22 cellular contexts compared by ENCODE assay signal in the genomic region with DNA sequence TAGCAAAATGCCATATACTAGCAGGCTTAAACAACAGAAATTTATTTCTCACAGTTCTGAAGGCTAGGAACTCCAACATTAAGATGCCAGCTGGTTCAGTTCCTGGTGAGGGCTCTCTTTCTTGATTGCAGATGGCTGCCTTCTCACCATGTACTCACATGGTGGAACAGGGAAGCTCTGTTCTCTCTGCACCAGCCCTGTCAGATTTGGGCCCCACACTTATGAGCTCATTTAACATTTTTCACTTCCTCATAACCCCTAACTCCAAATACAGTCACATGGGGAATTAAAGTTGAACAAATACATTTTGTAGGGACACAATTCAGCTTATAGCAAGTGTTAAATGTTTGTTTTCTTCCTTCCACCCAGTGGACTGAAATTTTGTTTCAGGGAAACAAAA.
DNase-seq lines count a peak whose midpoint lies in the region; ATAC-seq, FAIRE-seq and TF ChIP-seq lines count a peak whose summit lies in the region.
"Had no signal": no experiment of that assay in that cellular context is flagged by ENCODE, and none has a peak within 500 bp of the region (broad histone marks: within the 10 kb centered on the region; RNA-seq: fewer than 3 reads in every experiment).

No MANE protein-coding gene starts in this region.

- FAIRE-seq in HepG2 (lab: Jason Lieb, UNC) = no peak
- FAIRE-seq: A549, endometrium, GM12892 had no signal

- TF ChIP-seq CTCF in HepG2 (CRISPR knock-in tag; IDR thresholded peaks at IDR 0.05) (no peak), GM13976 (IDR thresholded peaks at IDR 0.05; ENCODE audit: borderline replicate concordance, control extremely low read depth, extremely low read depth, insufficient read depth, missing control alignments) (no peak)

- no peak for TF ChIP-seq RAD21 in HepG2 (CRISPR knock-in tag; IDR thresholded peaks at IDR 0.05)

- H3K4me2 ChIP-seq in HepG2 (ENCODE audit: low read depth, low read length) = no peak overlapping the region
- H3K4me2 ChIP-seq: A549 had no signal

- no peak overlapping the region for H3K27ac ChIP-seq in aorta (ENCODE audit: low read depth in 1 of 2, low read length in 2 of 2)
- no peak overlapping the region for H3K27ac ChIP-seq in HepG2 (ENCODE audit: extremely low read length, insufficient read depth, low read length)
- H3K27ac ChIP-seq: A549, RWPE1, tibial artery had no signal

- no TSS peak for BruUV-seq in HepG2 (replicated peaks; lab: Mats Ljungman, UMichigan)

- ATAC-seq in GM18909 (IDR thresholded peaks at IDR 0.05; ENCODE audit: poor library complexity, unreplicated experiment) = peak; percentile 45
- peak; percentile 77 for ATAC-seq in HG02798 (IDR thresholded peaks at IDR 0.05; ENCODE audit: poor library complexity, unreplicated experiment)
- no peak for ATAC-seq in aorta (ENCODE audit: low FRiP score)
- ATAC-seq in HepG2 = no peak
- ATAC-seq: A549, left cardiac atrium, T-cell had no signal

- no peak overlapping the region for H2AFZ ChIP-seq in HepG2 (ENCODE audit: low read length)

- H3K9ac ChIP-seq in HepG2 (ENCODE audit: insufficient read depth, low read depth, low read length) = no peak overlapping the region

- DNase-seq in Ammon's horn (ENCODE audit: low spot score) = peak; percentile 13
- DNase-seq in MV-4-11 (lab: John Stamatoyannopoulos, UW) = peak; percentile 88
- no peak for DNase-seq in aorta
- DNase-seq in HepG2 (ENCODE audit: low spot score) = no peak
- DNase-seq in NCI-H748 (lab: John Stamatoyannopoulos, UW; ENCODE audit: unreplicated experiment) = no peak
- DNase-seq in GM13976 (ENCODE audit: low spot score) = no peak
- DNase-seq: amygdala; CD4-positive, alpha-beta T cell; cerebellar nuclear complex; left cardiac atrium; NCI-H2081; NCI-H524 treated with DMSO at 0.1 percent for 48 hours; stimulated activated CD4-positive, alpha-beta T cell treated with anti-CD3 and anti-CD28 coated beads, Interleukin-4, amount 100 ng/mL, for 1 hour; T-cell; tibial artery had no signal

- no peak for TF ChIP-seq POLR2A in HepG2 (IDR thresholded peaks at IDR 0.05; ENCODE audit: insufficient read depth in 1 of 2, low read depth in 2 of 2, low read length in 2 of 2)

- H3K4me1 ChIP-seq in aorta (ENCODE audit: control insufficient read depth in 1 of 2, insufficient read depth in 2 of 2, low read length in 2 of 2) (no peaks in the 10 kb centered on the region), HepG2 (ENCODE audit: insufficient read depth, low read length) (no peaks in the 10 kb centered on the region)
- H3K4me1 ChIP-seq: A549, HAP-1, tibial artery had no signal

- H3K27me3 ChIP-seq in aorta (ENCODE audit: control insufficient read depth in 1 of 2, insufficient read depth in 2 of 2, low read length in 1 of 2) (no peaks in the 10 kb centered on the region), HepG2 (ENCODE audit: control insufficient read depth in 1 of 2, insufficient read depth in 2 of 2, low read length in 2 of 2) (no peaks in the 10 kb centered on the region)
- H3K27me3 ChIP-seq: tibial artery had no signal

- no peaks in the 10 kb centered on the region for H3K79me2 ChIP-seq in HepG2 (ENCODE audit: insufficient read depth, low read length)

- CTCF ChIA-PET in HepG2 (lab: Yijun Ruan, JAX; ENCODE audit: low intra/inter-chr PET ratio, low total read pairs) = no interaction called here

- POLR2A ChIA-PET in HepG2 (lab: Yijun Ruan, JAX) = no interaction called here

- no peaks in the 10 kb centered on the region for H3K36me3 ChIP-seq in aorta (ENCODE audit: control insufficient read depth in 1 of 2, insufficient read depth in 2 of 2, low read length in 1 of 2)
- no peaks in the 10 kb centered on the region for H3K36me3 ChIP-seq in HepG2 (replicated peaks in 1 of 2; ENCODE audit: control insufficient read depth in 1 of 2, insufficient read depth in 2 of 2, low read length in 2 of 2)
- H3K36me3 ChIP-seq: HAP-1, tibial artery had no signal

- no peaks in the 10 kb centered on the region for H4K20me1 ChIP-seq in HepG2 (ENCODE audit: insufficient read depth, low read length)

- no peak overlapping the region for H3K4me3 ChIP-seq in aorta (ENCODE audit: low read length in 2 of 2)
- H3K4me3 ChIP-seq in HepG2 (replicated peaks in 1 of 3; ENCODE audit: insufficient read depth in 1 of 3, low read depth in 2 of 3, low read length in 3 of 3) = no peak overlapping the region
- H3K4me3 ChIP-seq: A549, HAP-1, tibial artery had no signal

- peaks cover 2% of the 10 kb centered on the region for H3K9me3 ChIP-seq in aorta (ENCODE audit: control insufficient read depth, low read length)
- no peaks in the 10 kb centered on the region for H3K9me3 ChIP-seq in HepG2 (ENCODE audit: low read length)
- H3K9me3 ChIP-seq: A549, HAP-1, tibial artery had no signal

- intact Hi-C loops in aorta (cut with DNase I) (no loop called here), HepG2 (cut with micrococcal nuclease; ENCODE audit: unreplicated experiment) (no loop called here)

- TF ChIP-seq EP300 in HepG2 (IDR thresholded peaks at IDR 0.05; ENCODE audit: low read depth in 2 of 2, low read length in 2 of 2) = no peak
- TF ChIP-seq EP300 in HepG2 (CRISPR knock-in tag; IDR thresholded peaks at IDR 0.05; ENCODE audit: borderline replicate concordance) = no peak

- in situ Hi-C loops in HepG2 (cut with HindIII; ENCODE audit: extremely low pct_ligation_motif_present, low pct_unique_long_range_greater_than_20kb) (no loop called here), GM13976 (cut with MboI; ENCODE audit: low sequenced_read_pairs, unreplicated experiment) (loop anchor here (25.0 kb wide), 1 partner anchor 324 kb away; no protein-coding TSS in a partner anchor)

TF ChIP-seq in HepG2, 621 proteins besides CTCF, POLR2A, EP300 and RAD21:
- TF ChIP-seq ZNF251 (CRISPR knock-in tag; IDR thresholded peaks at IDR 0.05) (no peak), ZKSCAN5 (CRISPR knock-in tag; IDR thresholded peaks at IDR 0.05) (no peak), FOXA3 (CRISPR knock-in tag; IDR thresholded peaks at IDR 0.05) (no peak), CBX5 (CRISPR knock-in tag; IDR thresholded peaks at IDR 0.05; ENCODE audit: borderline replicate concordance) (no peak), ZNF569 (CRISPR knock-in tag; IDR thresholded peaks at IDR 0.05; ENCODE audit: borderline replicate concordance) (no peak), SMARCE1 (IDR thresholded peaks at IDR 0.05; ENCODE audit: borderline replicate concordance) (no peak), REPIN1 (CRISPR knock-in tag; IDR thresholded peaks at IDR 0.05; ENCODE audit: borderline replicate concordance, low read depth) (no peak)
- TF ChIP-seq, protein P1, sequence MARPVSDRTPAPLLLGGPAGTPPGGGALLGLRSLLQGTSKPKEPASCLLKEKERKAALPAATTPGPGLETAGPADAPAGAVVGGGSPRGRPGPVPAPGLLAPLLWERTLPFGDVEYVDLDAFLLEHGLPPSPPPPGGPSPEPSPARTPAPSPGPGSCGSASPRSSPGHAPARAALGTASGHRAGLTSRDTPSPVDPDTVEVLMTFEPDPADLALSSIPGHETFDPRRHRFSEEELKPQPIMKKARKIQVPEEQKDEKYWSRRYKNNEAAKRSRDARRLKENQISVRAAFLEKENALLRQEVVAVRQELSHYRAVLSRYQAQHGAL (CRISPR knock-in tag; IDR thresholded peaks at IDR 0.05; ENCODE audit: not compliant biosample characterization) = no peak

Comparison
In these comparisons a context has a peak if more than half of its experiments do, and no peak if none do; other contexts are left out.
1. DNase-seq: peak in Ammon's horn (single experiment) and MV-4-11 (single experiment); none in aorta (0 of 2), HepG2 (single experiment), NCI-H748 (single experiment) and GM13976 (single experiment).
2. ATAC-seq: peak in GM18909 (single experiment) and HG02798 (single experiment); none in aorta (single experiment) and HepG2 (single experiment).